2 cellular contexts compared by ENCODE assay signal in genomic region chr2:68302281-68302680, GRCh38.
TF ChIP-seq lines count a peak whose summit lies in the region.

No MANE protein-coding gene starts in this region.

TF ChIP-seq in IMR-90, 13 proteins besides CTCF, POLR2A, EP300 and RAD21:
- TF ChIP-seq BHLHE40 (IDR thresholded peaks at IDR 0.05; ENCODE audit: low read depth, low read length) (no peak), USF2 (IDR thresholded peaks at IDR 0.05; ENCODE audit: low read depth, low read length) (no peak), CEBPB (IDR thresholded peaks at IDR 0.05; ENCODE audit: low read depth, low read length) (no peak), NFE2L2 (IDR thresholded peaks at IDR 0.05; ENCODE audit: low read depth, low read length) (no peak), ELK1 (IDR thresholded peaks at IDR 0.05; ENCODE audit: borderline replicate concordance, low read depth, low read length) (no peak), RFX5 (IDR thresholded peaks at IDR 0.05; ENCODE audit: low read depth, low read length) (no peak), MXI1 (IDR thresholded peaks at IDR 0.05; ENCODE audit: borderline replicate concordance, low read depth, low read length) (no peak), SMC3 (IDR thresholded peaks at IDR 0.05; ENCODE audit: low read depth, low read length) (no peak), RCOR1 (IDR thresholded peaks at IDR 0.05; ENCODE audit: insufficient replicate concordance, low read length) (no peak), CHD1 (IDR thresholded peaks at IDR 0.05; ENCODE audit: low read depth, low read length) (no peak), MAZ (IDR thresholded peaks at IDR 0.05; ENCODE audit: borderline replicate concordance, low read depth, low read length) (no peak), MAFK (IDR thresholded peaks at IDR 0.05; ENCODE audit: low read depth, low read length) (no peak), FOS (IDR thresholded peaks at IDR 0.05; ENCODE audit: low read depth, low read length) (no peak)
TF ChIP-seq in IMR-90: peak in this region for 0.

TF ChIP-seq in K562, 482 proteins besides CTCF, POLR2A, EP300 and RAD21:
- no peak for TF ChIP-seq PBX2 (CRISPR knock-in tag; IDR thresholded peaks at IDR 0.05; ENCODE audit: low read depth)
- peak; percentile 50; the same call in 1 of the 2 replicates for TF ChIP-seq PBX2 (tag; conservative IDR thresholded peaks at IDR 0.05; ENCODE audit: low read depth)
- TF ChIP-seq EWSR1 (IDR thresholded peaks at IDR 0.05; ENCODE audit: borderline replicate concordance, low read depth, partially characterized antibody): no peak
- peak; percentile 36 for TF ChIP-seq MEIS2 (IDR thresholded peaks at IDR 0.05; ENCODE audit: partially characterized antibody)
- peak; percentile 42; the same call in 1 of the 2 replicates for TF ChIP-seq PKNOX1 (IDR thresholded peaks at IDR 0.05)
- no peak for TF ChIP-seq PCBP2 (IDR thresholded peaks at IDR 0.05; ENCODE audit: low read depth, low read length, poor library complexity, severe bottlenecking)
- TF ChIP-seq ELK1 (CRISPR knock-in tag; IDR thresholded peaks at IDR 0.05): no peak
- no peak for TF ChIP-seq ZNF609 (CRISPR knock-in tag; IDR thresholded peaks at IDR 0.05; ENCODE audit: borderline replicate concordance)
- TF ChIP-seq ZNF143 (CRISPR knock-in tag; IDR thresholded peaks at IDR 0.05): no peak
